19 cellular contexts compared by ENCODE assay signal in the genomic region with DNA sequence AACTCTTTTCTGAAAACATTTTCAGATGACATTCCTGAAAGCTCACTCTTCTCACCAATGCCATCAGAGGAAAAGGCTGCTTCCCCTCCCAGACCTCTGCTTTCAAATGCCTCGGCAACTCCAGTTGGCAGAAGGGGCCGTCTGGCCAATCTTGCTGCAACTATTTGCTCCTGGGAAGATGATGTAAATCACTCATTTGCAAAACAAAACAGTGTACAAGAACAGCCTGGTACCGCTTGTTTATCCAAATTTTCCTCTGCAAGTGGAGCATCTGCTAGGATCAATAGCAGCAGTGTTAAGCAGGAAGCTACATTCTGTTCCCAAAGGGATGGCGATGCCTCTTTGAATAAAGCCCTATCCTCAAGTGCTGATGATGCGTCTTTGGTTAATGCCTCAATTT. TPM values are rescaled to one million over a fixed set of nuclear protein-coding genes. Genes with fewer than 3 reads are reported as not detected.
DNase-seq lines count a peak whose midpoint lies in the region; ATAC-seq and TF ChIP-seq lines count a peak whose summit lies in the region.
"Had no signal": no experiment of that assay in that cellular context is flagged by ENCODE, and none has a peak within 500 bp of the region (broad histone marks: within the 10 kb centered on the region; RNA-seq: fewer than 3 reads in every experiment).

No MANE protein-coding gene starts in this region.

- H3F3A ChIP-seq in GM23338 (replicated peaks; ENCODE audit: low read depth): no peaks in the 10 kb centered on the region

- no peak for TF ChIP-seq CTCF in GM23338 (conservative IDR thresholded peaks at IDR 0.05; ENCODE audit: low read depth in 2 of 2)

- DNase-seq in GM23338 (ENCODE audit: low spot score) (peak; percentile 53), amygdala (lab: John Stamatoyannopoulos, UW) (peak in 52 of 56 donors; percentile 4 to 88 (median 50)), fibroblast of peridontal ligament (ENCODE audit: extremely low read depth) (peak; percentile 69), nucleus accumbens (lab: John Stamatoyannopoulos, UW) (peak in 50 of 56 donors; percentile 11 to 84 (median 64)), MG63 (no peak), mesenteric fat pad (ENCODE audit: low spot score) (no peak), NOMO-1 treated with DMSO at 0.1 percent for 48 hours (lab: John Stamatoyannopoulos, UW; ENCODE audit: unreplicated experiment) (no peak), kidney tubule cell (ENCODE audit: low spot score) (no peak)
- DNase-seq: activated CD4-positive, alpha-beta T cell treated with anti-CD3 and anti-CD28 coated beads, Interleukin-2, amount 10 ng/mL, durations not matched to agents 24 days and 14 days; activated naive CD4-positive, alpha-beta T cell treated with anti-CD3 and anti-CD28 coated beads for 36 hours; activated T-cell treated with anti-CD3 and anti-CD28 coated beads for 4 hours; mesenchymal stem cell; NCI-H187 treated with DMSO at 0.1 percent for 48 hours; NCI-H524; stimulated activated CD4-positive, alpha-beta T cell treated with anti-CD3 and anti-CD28 coated beads, Interleukin-4, amount 100 ng/mL, for 1 hour; testis had no signal

- no peak overlapping the region for H3K27ac ChIP-seq in GM23338 (ENCODE audit: low read depth)
- H3K27ac ChIP-seq: neutrophil, testis had no signal

- no peak overlapping the region; the same call in 2 of the 3 replicates for H3K4me3 Mint-ChIP-seq in GM23338
- H3K4me3 Mint-ChIP-seq: activated CD4-positive, alpha-beta T cell treated with anti-CD3 and anti-CD28 coated beads, Interleukin-2, amount 10 ng/mL, durations not matched to agents 24 days and 14 days; activated naive CD4-positive, alpha-beta T cell treated with anti-CD3 and anti-CD28 coated beads for 36 hours; central memory CD8-positive, alpha-beta T cell had no signal

- no peaks in the 10 kb centered on the region for H3K9me3 ChIP-seq in MG63
- H3K9me3 ChIP-seq: neutrophil, testis had no signal

- H4K20me1 ChIP-seq in GM23338 (replicated peaks; ENCODE audit: insufficient read depth): no peaks in the 10 kb centered on the region

- H3K36me3 ChIP-seq in GM23338 (ENCODE audit: insufficient read depth) (peaks cover 23% of the 10 kb centered on the region; the same call in 1 of the 2 replicates), MG63 (peaks cover 87% of the 10 kb centered on the region)

- no peaks in the 10 kb centered on the region for H3K27me3 ChIP-seq in GM23338 (ENCODE audit: insufficient read depth)
- no peaks in the 10 kb centered on the region for H3K27me3 ChIP-seq in MG63
- H3K27me3 ChIP-seq: neutrophil, testis had no signal

- peaks cover 14% of the 10 kb centered on the region for H3K4me1 Mint-ChIP-seq in GM23338

- peaks cover 5% of the 10 kb centered on the region for H3K27me3 Mint-ChIP-seq in GM23338 (ENCODE audit: insufficient read depth, low read depth, poor library complexity)
- H3K27me3 Mint-ChIP-seq: activated CD4-positive, alpha-beta T cell treated with anti-CD3 and anti-CD28 coated beads, Interleukin-2, amount 10 ng/mL, durations not matched to agents 24 days and 14 days; central memory CD8-positive, alpha-beta T cell had no signal

- no peak overlapping the region for H2AFZ ChIP-seq in GM23338

- H3K79me2 ChIP-seq in GM23338 (replicated peaks; ENCODE audit: insufficient read depth): no peaks in the 10 kb centered on the region

- H3K4me3 ChIP-seq in GM23338 (no peak overlapping the region), MG63 (no peak overlapping the region)
- H3K4me3 ChIP-seq: testis had no signal

- peaks cover 12% of the 10 kb centered on the region for H3K4me1 ChIP-seq in GM23338 (ENCODE audit: insufficient read depth)
- H3K4me1 ChIP-seq: testis had no signal

- peak; percentile 62 for ATAC-seq in GM23338
- ATAC-seq: HCT116 had no signal

- H3K9me3 Mint-ChIP-seq in GM23338: no peaks in the 10 kb centered on the region
- H3K9me3 Mint-ChIP-seq: activated naive CD4-positive, alpha-beta T cell treated with anti-CD3 and anti-CD28 coated beads for 36 hours; central memory CD8-positive, alpha-beta T cell had no signal

- H3K4me2 ChIP-seq in GM23338: no peak overlapping the region

- H3K36me3 Mint-ChIP-seq in GM23338 (ENCODE audit: low read depth): peaks cover 34% of the 10 kb centered on the region

- H3K9me2 ChIP-seq in GM23338 (ENCODE audit: insufficient read depth): no peaks in the 10 kb centered on the region

- H3K27ac Mint-ChIP-seq in GM23338: no peak overlapping the region; the same call in 1 of the 2 replicates
- H3K27ac Mint-ChIP-seq: activated CD4-positive, alpha-beta T cell treated with anti-CD3 and anti-CD28 coated beads, Interleukin-2, amount 10 ng/mL, durations not matched to agents 24 days and 14 days; activated naive CD4-positive, alpha-beta T cell treated with anti-CD3 and anti-CD28 coated beads for 36 hours had no signal

TF ChIP-seq in GM23338, 12 proteins besides CTCF, POLR2A, EP300 and RAD21 (continues in another document):
- TF ChIP-seq, protein P1, sequence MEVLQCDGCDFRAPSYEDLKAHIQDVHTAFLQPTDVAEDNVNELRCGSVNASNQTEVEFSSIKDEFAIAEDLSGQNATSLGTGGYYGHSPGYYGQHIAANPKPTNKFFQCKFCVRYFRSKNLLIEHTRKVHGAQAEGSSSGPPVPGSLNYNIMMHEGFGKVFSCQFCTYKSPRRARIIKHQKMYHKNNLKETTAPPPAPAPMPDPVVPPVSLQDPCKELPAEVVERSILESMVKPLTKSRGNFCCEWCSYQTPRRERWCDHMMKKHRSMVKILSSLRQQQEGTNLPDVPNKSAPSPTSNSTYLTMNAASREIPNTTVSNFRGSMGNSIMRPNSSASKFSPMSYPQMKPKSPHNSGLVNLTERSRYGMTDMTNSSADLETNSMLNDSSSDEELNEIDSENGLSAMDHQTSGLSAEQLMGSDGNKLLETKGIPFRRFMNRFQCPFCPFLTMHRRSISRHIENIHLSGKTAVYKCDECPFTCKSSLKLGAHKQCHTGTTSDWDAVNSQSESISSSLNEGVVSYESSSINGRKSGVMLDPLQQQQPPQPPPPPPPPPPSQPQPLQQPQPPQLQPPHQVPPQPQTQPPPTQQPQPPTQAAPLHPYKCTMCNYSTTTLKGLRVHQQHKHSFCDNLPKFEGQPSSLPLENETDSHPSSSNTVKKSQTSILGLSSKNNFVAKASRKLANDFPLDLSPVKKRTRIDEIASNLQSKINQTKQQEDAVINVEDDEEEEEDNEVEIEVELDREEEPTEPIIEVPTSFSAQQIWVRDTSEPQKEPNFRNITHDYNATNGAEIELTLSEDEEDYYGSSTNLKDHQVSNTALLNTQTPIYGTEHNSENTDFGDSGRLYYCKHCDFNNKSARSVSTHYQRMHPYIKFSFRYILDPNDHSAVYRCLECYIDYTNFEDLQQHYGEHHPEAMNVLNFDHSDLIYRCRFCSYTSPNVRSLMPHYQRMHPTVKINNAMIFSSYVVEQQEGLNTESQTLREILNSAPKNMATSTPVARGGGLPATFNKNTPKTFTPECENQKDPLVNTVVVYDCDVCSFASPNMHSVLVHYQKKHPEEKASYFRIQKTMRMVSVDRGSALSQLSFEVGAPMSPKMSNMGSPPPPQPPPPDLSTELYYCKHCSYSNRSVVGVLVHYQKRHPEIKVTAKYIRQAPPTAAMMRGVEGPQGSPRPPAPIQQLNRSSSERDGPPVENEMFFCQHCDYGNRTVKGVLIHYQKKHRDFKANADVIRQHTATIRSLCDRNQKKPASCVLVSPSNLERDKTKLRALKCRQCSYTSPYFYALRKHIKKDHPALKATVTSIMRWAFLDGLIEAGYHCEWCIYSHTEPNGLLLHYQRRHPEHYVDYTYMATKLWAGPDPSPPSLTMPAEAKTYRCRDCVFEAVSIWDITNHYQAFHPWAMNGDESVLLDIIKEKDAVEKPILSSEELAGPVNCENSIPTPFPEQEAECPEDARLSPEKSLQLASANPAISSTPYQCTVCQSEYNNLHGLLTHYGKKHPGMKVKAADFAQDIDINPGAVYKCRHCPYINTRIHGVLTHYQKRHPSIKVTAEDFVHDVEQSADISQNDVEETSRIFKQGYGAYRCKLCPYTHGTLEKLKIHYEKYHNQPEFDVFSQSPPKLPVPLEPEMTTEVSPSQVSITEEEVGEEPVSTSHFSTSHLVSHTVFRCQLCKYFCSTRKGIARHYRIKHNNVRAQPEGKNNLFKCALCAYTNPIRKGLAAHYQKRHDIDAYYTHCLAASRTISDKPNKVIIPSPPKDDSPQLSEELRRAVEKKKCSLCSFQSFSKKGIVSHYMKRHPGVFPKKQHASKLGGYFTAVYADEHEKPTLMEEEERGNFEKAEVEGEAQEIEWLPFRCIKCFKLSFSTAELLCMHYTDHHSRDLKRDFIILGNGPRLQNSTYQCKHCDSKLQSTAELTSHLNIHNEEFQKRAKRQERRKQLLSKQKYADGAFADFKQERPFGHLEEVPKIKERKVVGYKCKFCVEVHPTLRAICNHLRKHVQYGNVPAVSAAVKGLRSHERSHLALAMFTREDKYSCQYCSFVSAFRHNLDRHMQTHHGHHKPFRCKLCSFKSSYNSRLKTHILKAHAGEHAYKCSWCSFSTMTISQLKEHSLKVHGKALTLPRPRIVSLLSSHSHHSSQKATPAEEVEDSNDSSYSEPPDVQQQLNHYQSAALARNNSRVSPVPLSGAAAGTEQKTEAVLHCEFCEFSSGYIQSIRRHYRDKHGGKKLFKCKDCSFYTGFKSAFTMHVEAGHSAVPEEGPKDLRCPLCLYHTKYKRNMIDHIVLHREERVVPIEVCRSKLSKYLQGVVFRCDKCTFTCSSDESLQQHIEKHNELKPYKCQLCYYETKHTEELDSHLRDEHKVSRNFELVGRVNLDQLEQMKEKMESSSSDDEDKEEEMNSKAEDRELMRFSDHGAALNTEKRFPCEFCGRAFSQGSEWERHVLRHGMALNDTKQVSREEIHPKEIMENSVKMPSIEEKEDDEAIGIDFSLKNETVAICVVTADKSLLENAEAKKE (CRISPR knock-in tag; IDR thresholded peaks at IDR 0.05): no peak
- no peak for TF ChIP-seq JUNB (IDR thresholded peaks at IDR 0.05; ENCODE audit: unreplicated experiment)
- no peak for TF ChIP-seq EZH2phosphoT487 (IDR thresholded peaks at IDR 0.05; ENCODE audit: unreplicated experiment)

RNA-seq across cellular contexts. Expression of a gene that starts 16.5 kb away (rescaled TPM):
- total RNA-seq in GM23338 (2014; rRNA removed; shearing (Covaris generic)): 63.4 and 66.7 TPM in 2 replicates
- 21.6 and 26.9 TPM in 2 replicates for polyA plus RNA-seq in GM23338 (2016; fragmentation: Nextera tagmentation; extraction: Ambion mirVana)
- total RNA-seq in MG63 (2014; rRNA removed; shearing (Covaris generic); ENCODE audit: low replicate concordance): 108 and 160 TPM in 2 replicates
- 0.55 TPM for total RNA-seq in mesenteric fat pad

Comparison
In these comparisons a context has a peak if more than half of its experiments do, and no peak if none do; other contexts are left out.
1. DNase-seq: peak in GM23338 (single experiment), amygdala (52 of 56), fibroblast of peridontal ligament (single experiment) and nucleus accumbens (50 of 56); none in MG63 (single experiment), mesenteric fat pad (single experiment), NOMO-1 treated with DMSO at 0.1 percent for 48 hours (single experiment) and kidney tubule cell (single experiment).
2. RNA of a gene that starts 16.5 kb away (total RNA-seq): 108 to 160 TPM in MG63 and 63.4 to 66.7 TPM in GM23338; 0.55 TPM in mesenteric fat pad (single experiment); every median in the first group is over 10 times any median in the second.